Comparison of ENCODE assay signal across 33 cellular contexts in genomic region chr22:27452245-27452644, GRCh38.
DNase-seq lines count a peak whose midpoint lies in the region; FAIRE-seq and TF ChIP-seq lines count a peak whose summit lies in the region.
"Had no signal": no experiment of that assay in that cellular context is flagged by ENCODE, and none has a peak within 500 bp of the region (broad histone marks: within the 10 kb centered on the region; RNA-seq: fewer than 3 reads in every experiment).

No MANE protein-coding gene starts in this region.

- no peak overlapping the region for H4K91ac ChIP-seq in H1 (replicated peaks; ENCODE audit: insufficient read length, low read length)

- no peaks in the 10 kb centered on the region for H3K4me1 Mint-ChIP-seq in activated CD4-positive, alpha-beta memory T cell treated with anti-CD3 and anti-CD28 coated beads, Interleukin-2, amount 10 ng/mL, durations not matched to agents 7 days and 5 days
- H3K4me1 Mint-ChIP-seq: B cell; CD14-positive monocyte; CD4-positive, alpha-beta memory T cell; CD4-positive, CD25-positive, alpha-beta regulatory T cell; CD8-positive, alpha-beta memory T cell had no signal

- intact Hi-C loops in ascending aorta (cut with DNase I), result no loop called here

- no peak overlapping the region for H2AK5ac ChIP-seq in H1 (ENCODE audit: low read depth, low read length)

- H3K23ac ChIP-seq in H1 (ENCODE audit: insufficient read length), result no peak overlapping the region

- no peak overlapping the region for H2BK12ac ChIP-seq in H1 (ENCODE audit: low read depth, low read length)

- POLR2A ChIA-PET in HEK293 (lab: Yijun Ruan, JAX), result no interaction called here
- POLR2A ChIA-PET in H1 (lab: Charles Lee; ENCODE audit: partially characterized antibody), result no interaction called here
- POLR2A ChIA-PET in activated CD4-positive, alpha-beta memory T cell treated with anti-CD3 and anti-CD28 coated beads, Interleukin-2, amount 10 ng/mL, durations not matched to agents 7 days and 5 days (lab: Charles Lee), result no interaction called here

- H3K27me3 Mint-ChIP-seq in activated CD4-positive, alpha-beta memory T cell treated with anti-CD3 and anti-CD28 coated beads, Interleukin-2, amount 10 ng/mL, durations not matched to agents 7 days and 5 days, result no peaks in the 10 kb centered on the region

- H3K79me2 ChIP-seq in H1 (ENCODE audit: control insufficient read depth in 1 of 2, insufficient read depth in 2 of 2, low read length in 2 of 2), result no peaks in the 10 kb centered on the region

- H3K36me3 Mint-ChIP-seq in activated CD4-positive, alpha-beta memory T cell treated with anti-CD3 and anti-CD28 coated beads, Interleukin-2, amount 10 ng/mL, durations not matched to agents 7 days and 5 days (ENCODE audit: low read depth), result no peaks in the 10 kb centered on the region
- H3K36me3 Mint-ChIP-seq: CD14-positive monocyte; CD4-positive, alpha-beta memory T cell; CD4-positive, CD25-positive, alpha-beta regulatory T cell; CD8-positive, alpha-beta T cell had no signal

- H3K4me3 Mint-ChIP-seq in activated CD4-positive, alpha-beta memory T cell treated with anti-CD3 and anti-CD28 coated beads, Interleukin-2, amount 10 ng/mL, durations not matched to agents 7 days and 5 days, result no peak overlapping the region
- H3K4me3 Mint-ChIP-seq: B cell; CD14-positive monocyte; CD4-positive, alpha-beta memory T cell; CD4-positive, alpha-beta T cell; CD4-positive, CD25-positive, alpha-beta regulatory T cell; CD8-positive, alpha-beta memory T cell; CD8-positive, alpha-beta T cell had no signal

- no peak for TF ChIP-seq RAD21 in H1 (IDR thresholded peaks at IDR 0.05 in 1 of 2, conservative IDR thresholded peaks at IDR 0.05 in 1 of 2; ENCODE audit: low read depth in 2 of 2, low read length in 2 of 2)

- no peak overlapping the region for H3K4me3 ChIP-seq in HEK293 (ENCODE audit: low read depth, low read length)
- H3K4me3 ChIP-seq in H1 (ENCODE audit: extremely low read depth in 1 of 4, insufficient read depth in 2 of 4, low read depth in 3 of 4, low read length in 4 of 4), result no peak overlapping the region
- H3K4me3 ChIP-seq in ascending aorta, result no peak overlapping the region
- H3K4me3 ChIP-seq: A549; BLaER1; BLaER1 treated with 17β-estradiol and CSF1 and Interleukin-3, amounts not matched to agents 10 nM and 100 nM had no signal

- CTCF ChIA-PET in HEK293 (lab: Yijun Ruan, JAX) (no interaction called here), H1 (lab: Charles Lee; ENCODE audit: partially characterized antibody) (no interaction called here)
- CTCF ChIA-PET in activated CD4-positive, alpha-beta memory T cell treated with anti-CD3 and anti-CD28 coated beads, Interleukin-2, amount 10 ng/mL, durations not matched to agents 7 days and 5 days (lab: Charles Lee), result no interaction called here

- no peak overlapping the region for H3K18ac ChIP-seq in H1 (ENCODE audit: extremely low read depth, low read length)

- no peaks in the 10 kb centered on the region for H3K9me3 ChIP-seq in HEK293 (ENCODE audit: control insufficient read depth, insufficient read depth, low read depth, low read length)
- H3K9me3 ChIP-seq in H1 (ENCODE audit: insufficient read depth in 2 of 2, low read depth in 1 of 2, low read length in 1 of 2), result 0 out of 4 replicates have a peak, but pooled peaks cover 0 to 2% of the 10 kb centered on the region in 2 experiments
- H3K9me3 ChIP-seq in ascending aorta, result no peaks in the 10 kb centered on the region
- H3K9me3 ChIP-seq: A549; BE2C; BLaER1; BLaER1 treated with 17β-estradiol and CSF1 and Interleukin-3, amounts not matched to agents 10 nM and 100 nM; Caco-2 had no signal

- H2BK120ac ChIP-seq in H1 (replicated peaks; ENCODE audit: low read depth, low read length), result no peak overlapping the region

- H3K9ac ChIP-seq in H1 (replicated peaks in 1 of 4; ENCODE audit: extremely low read depth in 1 of 4, low read depth in 3 of 4, low read length in 3 of 4), result no peak overlapping the region
- H3K9ac ChIP-seq: BLaER1; BLaER1 treated with 17β-estradiol and CSF1 and Interleukin-3, amounts not matched to agents 10 nM and 100 nM had no signal

- H3K14ac ChIP-seq in H1 (ENCODE audit: insufficient read length), result no peak overlapping the region

- no peak overlapping the region for H3K27ac Mint-ChIP-seq in activated CD4-positive, alpha-beta memory T cell treated with anti-CD3 and anti-CD28 coated beads, Interleukin-2, amount 10 ng/mL, durations not matched to agents 7 days and 5 days
- H3K27ac Mint-ChIP-seq: B cell; CD14-positive monocyte; CD4-positive, alpha-beta memory T cell; CD4-positive, alpha-beta T cell; CD4-positive, CD25-positive, alpha-beta regulatory T cell; CD8-positive, alpha-beta memory T cell; CD8-positive, alpha-beta T cell had no signal

- H3K4ac ChIP-seq in H1 (replicated peaks; ENCODE audit: insufficient read length, low read depth, low read length), result no peak overlapping the region

- no peak overlapping the region for H2BK20ac ChIP-seq in H1 (ENCODE audit: low read length)

- H3K4me1 ChIP-seq in HEK293 (ENCODE audit: control insufficient read depth, insufficient read depth, low read length), result no peaks in the 10 kb centered on the region
- peaks cover 5 to 14% (median 9%) of the 10 kb centered on the region in 4 experiments for H3K4me1 ChIP-seq in H1 (replicated peaks in 1 of 4; ENCODE audit: control insufficient read depth in 3 of 4, insufficient read depth in 4 of 4, low read length in 3 of 4)
- no peaks in the 10 kb centered on the region for H3K4me1 ChIP-seq in ascending aorta
- H3K4me1 ChIP-seq: BE2C, Caco-2 had no signal

- H3K36me3 ChIP-seq in HEK293 (ENCODE audit: control insufficient read depth in 2 of 2, insufficient read depth in 1 of 2, low read length in 2 of 2), result no peaks in the 10 kb centered on the region
- no peaks in the 10 kb centered on the region for H3K36me3 ChIP-seq in H1 (ENCODE audit: control insufficient read depth in 2 of 4, insufficient read depth in 4 of 4, low read length in 3 of 4)
- no peaks in the 10 kb centered on the region for H3K36me3 ChIP-seq in ascending aorta
- H3K36me3 ChIP-seq: BE2C; BLaER1; BLaER1 treated with 17β-estradiol and CSF1 and Interleukin-3, amounts not matched to agents 10 nM and 100 nM had no signal

- H3K23me2 ChIP-seq in H1 (ENCODE audit: low read depth, low read length), result peaks cover 7% of the 10 kb centered on the region; the same call in 1 of the 2 replicates

- no peak overlapping the region for H4K8ac ChIP-seq in H1 (ENCODE audit: extremely low read depth, insufficient read depth, low read length)

- H2BK15ac ChIP-seq in H1 (ENCODE audit: low read length), result no peak overlapping the region

- no peaks in the 10 kb centered on the region for H3K79me1 ChIP-seq in H1 (ENCODE audit: low read depth, low read length)

- no peaks in the 10 kb centered on the region for H4K20me1 ChIP-seq in H1 (replicated peaks in 1 of 2; ENCODE audit: control insufficient read depth in 1 of 2, insufficient read depth in 2 of 2, low read length in 2 of 2)
- H4K20me1 ChIP-seq: BLaER1; BLaER1 treated with 17β-estradiol and CSF1 and Interleukin-3, amounts not matched to agents 10 nM and 100 nM had no signal

- FAIRE-seq in H1 (lab: Jason Lieb, UNC), result no peak
- FAIRE-seq: A204.1, A549, D721Med had no signal

- H3K4me2 ChIP-seq in H1 (ENCODE audit: insufficient read depth in 1 of 2, low read depth in 2 of 2, low read length in 2 of 2), result no peak overlapping the region
- H3K4me2 ChIP-seq: A549; BLaER1; BLaER1 treated with 17β-estradiol and CSF1 and Interleukin-3, amounts not matched to agents 10 nM and 100 nM had no signal

- no peak overlapping the region for H2BK5ac ChIP-seq in H1 (ENCODE audit: low read depth, low read length)

- 88 to 100% methylated on average over 4 of the region's 4 CpGs for WGBS in H1 (ENCODE audit: extremely low coverage in 1 of 2, insufficient coverage in 1 of 2, insufficient read length in 1 of 2, insufficient replicate concordance in 2 of 2, low coverage in 1 of 2, low lambda C conversion rate in 2 of 2, missing lambda C conversion rate in 1 of 2), 2 experiments

- TF ChIP-seq CTCF in HEK293 (tag by site-specific recombination; IDR thresholded peaks at IDR 0.05) (no peak), H1 (IDR thresholded peaks at IDR 0.05; ENCODE audit: control extremely low read depth in 1 of 3, insufficient read depth in 1 of 3, low read depth in 1 of 3, low read length in 3 of 3) (no peak), ascending aorta (IDR thresholded peaks at IDR 0.05) (no peak)

- no peak for TF ChIP-seq POLR2A in H1 (IDR thresholded peaks at IDR 0.05; ENCODE audit: control extremely low read depth in 1 of 2, low read depth in 2 of 2, low read length in 2 of 2)

- H2AFZ ChIP-seq in H1 (ENCODE audit: low read length), result no peak overlapping the region

- no peak overlapping the region for H4K5ac ChIP-seq in H1 (ENCODE audit: insufficient read length, low read depth, low read length)

- DNase-seq in H1 (ENCODE audit: low read depth in 1 of 2, low spot score in 2 of 2) (no peak), ascending aorta (ENCODE audit: low spot score in 2 of 2) (no peak)
- no peak for DNase-seq in activated CD4-positive, alpha-beta memory T cell treated with anti-CD3 and anti-CD28 coated beads, Interleukin-2, amount 10 ng/mL, durations not matched to agents 7 days and 5 days
- DNase-seq: 8988T; ACHN; AML-193; BE2C; C1 segment of cervical spinal cord; Caco-2; Calu3; CD4-positive, alpha-beta memory T cell; CD4-positive, alpha-beta T cell; CD4-positive, CD25-positive, alpha-beta regulatory T cell; CD8-positive, alpha-beta memory T cell; CD8-positive, alpha-beta T cell; COR-L47; DMS 273 treated with DMSO at 0.1 percent for 48 hours; DMS153; DMS53; DMS79; DMS79 treated with DMSO at 0.1 percent for 48 hours; DND-41; EL had no signal

- TF ChIP-seq EP300 in H1 (IDR thresholded peaks at IDR 0.05; ENCODE audit: borderline replicate concordance in 1 of 2, low read depth in 2 of 2, low read length in 2 of 2), result no peak

- peak overlapping the region; percentile 79 for H3K56ac ChIP-seq in H1 (replicated peaks; ENCODE audit: insufficient read length, low read depth, low read length)

- H3K27ac ChIP-seq in HEK293 (ENCODE audit: extremely low read depth, low read depth, low read length), result no peak overlapping the region
- H3K27ac ChIP-seq in H1 (ENCODE audit: low read depth, low read length), result no peak overlapping the region
- H3K27ac ChIP-seq in ascending aorta, result no peak overlapping the region
- H3K27ac ChIP-seq: 22Rv1; A549; BLaER1; BLaER1 treated with 17β-estradiol and CSF1 and Interleukin-3, amounts not matched to agents 10 nM and 100 nM; C4-2B had no signal

- H3K9me3 Mint-ChIP-seq in activated CD4-positive, alpha-beta memory T cell treated with anti-CD3 and anti-CD28 coated beads, Interleukin-2, amount 10 ng/mL, durations not matched to agents 7 days and 5 days, result peaks cover 2% of the 10 kb centered on the region
- H3K9me3 Mint-ChIP-seq: CD4-positive, alpha-beta T cell; CD8-positive, alpha-beta T cell had no signal

- no peaks in the 10 kb centered on the region for H3K27me3 ChIP-seq in H1 (replicated peaks in 1 of 4; ENCODE audit: control insufficient read depth in 3 of 4, extremely low read depth in 1 of 4, insufficient read depth in 3 of 4, low read length in 3 of 4)
- no peaks in the 10 kb centered on the region for H3K27me3 ChIP-seq in ascending aorta
- H3K27me3 ChIP-seq: BE2C; BLaER1; BLaER1 treated with 17β-estradiol and CSF1 and Interleukin-3, amounts not matched to agents 10 nM and 100 nM had no signal

TF ChIP-seq in H1, 55 proteins besides CTCF, POLR2A, EP300 and RAD21 (continues in another document):
- TF ChIP-seq SP4 (IDR thresholded peaks at IDR 0.05; ENCODE audit: low read length) (no peak), SP2 (IDR thresholded peaks at IDR 0.05; ENCODE audit: low read length) (no peak)
